ENCODE assay signal across 11 cellular contexts in the genomic region with DNA sequence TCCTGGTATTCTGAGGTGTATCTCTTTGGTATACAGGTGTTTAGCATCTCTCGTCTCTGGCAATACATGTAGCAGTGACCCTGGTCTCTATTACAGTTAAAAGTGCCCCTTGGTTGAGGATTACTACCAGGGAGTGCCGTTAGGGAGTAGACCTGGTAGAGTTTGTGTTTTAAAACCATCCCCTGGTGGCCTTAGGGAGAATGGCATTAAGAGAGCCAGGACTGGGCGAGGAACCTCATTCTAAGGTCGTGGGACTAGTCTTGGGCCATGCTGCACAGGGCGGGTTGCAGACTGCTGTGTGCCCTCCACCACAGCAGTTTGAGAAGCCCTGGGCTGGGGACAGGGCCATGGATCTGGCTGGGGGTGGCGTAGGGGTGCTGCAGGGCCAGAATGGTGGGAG. TPM values are rescaled to one million over a fixed set of nuclear protein-coding genes. Genes with fewer than 3 reads are reported as not detected.
DNase-seq lines count a peak whose midpoint lies in the region; ATAC-seq and TF ChIP-seq lines count a peak whose summit lies in the region.
"Had no signal": no experiment of that assay in that cellular context is flagged by ENCODE, and none has a peak within 500 bp of the region (broad histone marks: within the 10 kb centered on the region; RNA-seq: fewer than 3 reads in every experiment).

No MANE protein-coding gene starts in this region.

- no peaks in the 10 kb centered on the region for H3K9me3 Mint-ChIP-seq in H9
- H3K9me3 Mint-ChIP-seq: activated T-helper 1 cell treated with anti-CD3 and anti-CD28 coated beads, Interleukin-12 subunit alpha, Interleukin-12 subunit beta, Interleukin-2, Interleukin-4 antibody, amounts not matched to agents 30 ng/mL and 10 ng/mL and 1 ng/mL, durations not matched to agents 14 hours and 24 hours and 36 hours had no signal

- no peak overlapping the region for H2AK5ac ChIP-seq in H9 (ENCODE audit: insufficient read length, low read length)

- H2AFZ ChIP-seq in H9 (ENCODE audit: low read length) = no peak overlapping the region

- no peak overlapping the region for H2BK5ac ChIP-seq in H9 (ENCODE audit: insufficient read length, low read length)

- no peaks in the 10 kb centered on the region for H3K9me3 ChIP-seq in H9 (ENCODE audit: control insufficient read depth, low read depth, low read length)

- H3K23me2 ChIP-seq in H9 (ENCODE audit: insufficient read length, low read depth, low read length, poor library complexity, severe bottlenecking) = no peaks in the 10 kb centered on the region

- no peak overlapping the region for H3K4me3 Mint-ChIP-seq in H9
- H3K4me3 Mint-ChIP-seq: activated T-helper 1 cell treated with anti-CD3 and anti-CD28 coated beads, Interleukin-12 subunit alpha, Interleukin-12 subunit beta, Interleukin-2, Interleukin-4 antibody, amounts not matched to agents 30 ng/mL and 10 ng/mL and 1 ng/mL, durations not matched to agents 14 hours and 24 hours and 36 hours had no signal

- no CpG with 5 or more reads among the region's 6 CpGs for WGBS in H9 (ENCODE audit: extremely low coverage, insufficient read length, low lambda C conversion rate)

- no peak overlapping the region for H4K91ac ChIP-seq in H9 (ENCODE audit: insufficient read length, low read depth, low read length)

- H3K4me1 ChIP-seq in H9 (ENCODE audit: insufficient read depth, low read length) = no peaks in the 10 kb centered on the region

- no peak overlapping the region for H2BK20ac ChIP-seq in H9 (ENCODE audit: low read depth, low read length, poor library complexity, severe bottlenecking)

- no peak overlapping the region for H3K18ac ChIP-seq in H9 (ENCODE audit: insufficient read length, low read depth, low read length)

- no peak overlapping the region for H3K9ac ChIP-seq in H9 (ENCODE audit: extremely low read depth, insufficient read length, low read length)

- H2BK15ac ChIP-seq in H9 (ENCODE audit: low read depth, low read length) = no peak overlapping the region

- peak; percentile 31 for TF ChIP-seq CTCF in AG09319 (IDR thresholded peaks at IDR 0.05; ENCODE audit: low read depth, low read length)
- peak; percentile 56 for TF ChIP-seq CTCF in H9 (conservative IDR thresholded peaks at IDR 0.05)
- TF ChIP-seq CTCF in dorsolateral prefrontal cortex (IDR thresholded peaks at IDR 0.05 in 54 of 56, conservative IDR thresholded peaks at IDR 0.05 in 2 of 56; ENCODE audit: low read depth in 1 of 56, partially characterized antibody in 56 of 56) = no peak

- no peak overlapping the region for H3K14ac ChIP-seq in H9 (ENCODE audit: insufficient read depth, low read length)

- H3K27ac Mint-ChIP-seq in H9 = peak overlapping the region in 1 of 3 experiments; percentile 36; a peak in 1 of 7 replicates
- H3K27ac Mint-ChIP-seq: activated T-helper 1 cell treated with anti-CD3 and anti-CD28 coated beads, Interleukin-12 subunit alpha, Interleukin-12 subunit beta, Interleukin-2, Interleukin-4 antibody, amounts not matched to agents 30 ng/mL and 10 ng/mL and 1 ng/mL, durations not matched to agents 14 hours and 24 hours and 36 hours had no signal

- no peak overlapping the region for H3T11ph ChIP-seq in H9 (ENCODE audit: low read length)

- no peaks in the 10 kb centered on the region for H3K79me2 ChIP-seq in H9 (ENCODE audit: insufficient read depth, low read length)

- no peak overlapping the region for H3K4ac ChIP-seq in H9 (ENCODE audit: low read depth, low read length)

- no peaks in the 10 kb centered on the region for H3K4me1 Mint-ChIP-seq in H9

- H4K20me1 ChIP-seq in H9 (ENCODE audit: control insufficient read depth, insufficient read depth, insufficient read length) = no peaks in the 10 kb centered on the region

- DNase-seq in AG09319 (ENCODE audit: extremely low read depth, low read depth) (no peak), H9 (peak; percentile 45), astrocyte of the hippocampus (ENCODE audit: low read depth, low spot score) (peak; percentile 8), iPS-NIHi7 (ENCODE audit: extremely low spot score) (peak; percentile 48), dorsolateral prefrontal cortex (no peak), GM19238 (ENCODE audit: insufficient read length, low spot score) (no peak)
- DNase-seq in activated CD8-positive, alpha-beta memory T cell treated with anti-CD3 and anti-CD28 coated beads, Interleukin-2, amount 50 U/mL, for 48 hours = no peak
- DNase-seq: DMS79, NCI-H2029 had no signal

- no peak overlapping the region for H2BK120ac ChIP-seq in H9 (ENCODE audit: low read depth, low read length, poor library complexity, severe bottlenecking)

- H3K27me3 ChIP-seq in H9 (ENCODE audit: insufficient read depth, low read length) (no peaks in the 10 kb centered on the region), dorsolateral prefrontal cortex (no peaks in the 10 kb centered on the region)

- H3K36me3 Mint-ChIP-seq in H9 (ENCODE audit: insufficient read depth in 1 of 3, low read depth in 3 of 3) = peaks cover 0 to 2% (median 0%) of the 10 kb centered on the region in 3 experiments; a peak in 1 of 7 replicates

- no peak overlapping the region for H3K23ac ChIP-seq in H9 (ENCODE audit: insufficient read length, low read depth, low read length)

- H3K79me1 ChIP-seq in H9 (ENCODE audit: insufficient read depth, low read depth, low read length, poor library complexity, severe bottlenecking) = no peaks in the 10 kb centered on the region

- no peak overlapping the region for H4K8ac ChIP-seq in H9 (replicated peaks; ENCODE audit: insufficient read length, low read depth, low read length)

- H3K27me3 Mint-ChIP-seq in H9 (ENCODE audit: low read depth) = no peaks in the 10 kb centered on the region; the same call in 1 of the 2 replicates

- H2BK12ac ChIP-seq in H9 (ENCODE audit: insufficient read length, low read depth, low read length) = no peak overlapping the region

- intact Hi-C loops in dorsolateral prefrontal cortex (cut with DNase I) = loop anchor here in 1 of 2 donors (5.0 kb wide), 1 partner anchor 193 kb away; no protein-coding TSS in a partner anchor

- H3K27ac ChIP-seq in H9 (ENCODE audit: insufficient read length, low read depth, low read length) (no peak overlapping the region), dorsolateral prefrontal cortex (no peak overlapping the region)

- H3K4me3 ChIP-seq in dorsolateral prefrontal cortex = no peak overlapping the region

- H3K4me2 ChIP-seq in H9 (ENCODE audit: insufficient read depth, insufficient read length, low read length) = no peak overlapping the region

- no peak overlapping the region for H4K5ac ChIP-seq in H9 (ENCODE audit: insufficient read length, low read depth, low read length)

- no peak for ATAC-seq in HG03439 (IDR thresholded peaks at IDR 0.05; ENCODE audit: unreplicated experiment)

- no peak overlapping the region for H3K56ac ChIP-seq in H9 (ENCODE audit: insufficient read length, low read depth, low read length)

RNA-seq across cellular contexts. Expression of gene B3GLCT, which starts 35.0 kb away (rescaled TPM):
- total RNA-seq in H9 (2021) (5.4 and 5.8 TPM in 2 replicates), dorsolateral prefrontal cortex (10 to 100 TPM in 110 of 120 experiments, 1 to 10 TPM in 10; 7.6 to 22.2 (median 13.1) TPM)

Comparison
In these comparisons a context has a peak if more than half of its experiments do, and no peak if none do; other contexts are left out.
1. DNase-seq: peak in H9 (single experiment), astrocyte of the hippocampus (single experiment) and iPS-NIHi7 (single experiment); none in AG09319 (single experiment), dorsolateral prefrontal cortex (0 of 10), GM19238 (single experiment) and activated CD8-positive, alpha-beta memory T cell treated with anti-CD3 and anti-CD28 coated beads, Interleukin-2, amount 50 U/mL, for 48 hours (single experiment).
2. CTCF ChIP-seq: peak in AG09319 (single experiment) and H9 (single experiment); none in dorsolateral prefrontal cortex (0 of 56).